23 cellular contexts compared by ENCODE assay signal in genomic region chr2:12949406-12949805, GRCh38.
"Had no signal": no experiment of that assay in that cellular context is flagged by ENCODE, and none has a peak within 500 bp of the region (broad histone marks: within the 10 kb centered on the region; RNA-seq: fewer than 3 reads in every experiment).

No MANE protein-coding gene starts in this region.

- H3K27ac ChIP-seq: coronary artery, esophagus squamous epithelium, left lung, right atrium auricular region, tibial nerve, uterus had no signal

- H3K9me3 ChIP-seq: esophagus squamous epithelium, left lung, mucosa of descending colon, right atrium auricular region, tibial nerve, uterus had no signal

- DNase-seq: activated CD8-positive, alpha-beta memory T cell treated with anti-CD3 and anti-CD28 coated beads, Interleukin-2, amount 50 U/mL, for 48 hours; activated naive CD4-positive, alpha-beta T cell treated with anti-CD3 and anti-CD28 coated beads, Interleukin-2, amount 50 U/mL, for 16 hours; amygdala; central memory CD4-positive, alpha-beta T cell; esophagus squamous epithelium; hippocampal formation; kidney; left lung; mucosa of descending colon; naive thymus-derived CD8-positive, alpha-beta T cell; stimulated activated CD4-positive, alpha-beta T cell treated with anti-CD3 and anti-CD28 coated beads, Interleukin-2, amount 100 ng/mL, for 48 hours; substantia nigra; uterus had no signal

- H3K4me1 ChIP-seq: esophagus squamous epithelium, left lung, right atrium auricular region, tibial nerve, uterus had no signal

- H3K4me3 Mint-ChIP-seq: activated CD4-positive, alpha-beta memory T cell treated with anti-CD3 and anti-CD28 coated beads for 36 hours; activated CD4-positive, alpha-beta T cell treated with anti-CD3 and anti-CD28 coated beads for 36 hours; brain; stimulated activated memory B cell treated with anti-CD40 and anti-IgM and Interleukin-4, amounts not matched to agents 10 μg/mL and 1 μg/mL and 100 μg/mL, for 72 hours; T-helper 1 cell treated with Interleukin-12 subunit alpha and Interleukin-12 subunit beta and Interleukin-4 antibody, amounts not matched to agents 30 μg/mL and 1 μg/mL, for 36 hours had no signal

- H3K4me3 ChIP-seq: coronary artery, esophagus squamous epithelium, left lung, mucosa of descending colon, right atrium auricular region, tibial nerve, uterus had no signal

- H3K36me3 Mint-ChIP-seq: activated CD4-positive, alpha-beta memory T cell treated with anti-CD3 and anti-CD28 coated beads for 36 hours; brain; naive thymus-derived CD8-positive, alpha-beta T cell; stimulated activated memory B cell treated with anti-CD40 and anti-IgM and Interleukin-4, amounts not matched to agents 10 μg/mL and 1 μg/mL and 100 μg/mL, for 72 hours had no signal

- H3K27me3 ChIP-seq: right atrium auricular region, tibial nerve, uterus had no signal

- H3K9me3 Mint-ChIP-seq: activated CD4-positive, alpha-beta memory T cell treated with anti-CD3 and anti-CD28 coated beads for 36 hours; activated T-helper 2 cell treated with anti-CD3 and anti-CD28 coated beads, Interferon-gamma antibody, Interleukin-2, Interleukin-4, amounts not matched to agents 10 μg/mL and 5 μg/mL and 100 μg/mL, durations not matched to agents 14 hours and 24 hours and 36 hours; brain; naive thymus-derived CD8-positive, alpha-beta T cell; stimulated activated memory B cell treated with anti-CD40 and anti-IgM and Interleukin-4, amounts not matched to agents 10 μg/mL and 1 μg/mL and 100 μg/mL, for 72 hours; T-helper 1 cell treated with Interleukin-12 subunit alpha and Interleukin-12 subunit beta and Interleukin-4 antibody, amounts not matched to agents 30 μg/mL and 1 μg/mL, for 36 hours had no signal

- H3K27ac Mint-ChIP-seq: activated CD4-positive, alpha-beta memory T cell treated with anti-CD3 and anti-CD28 coated beads for 36 hours; activated T-helper 2 cell treated with anti-CD3 and anti-CD28 coated beads, Interferon-gamma antibody, Interleukin-2, Interleukin-4, amounts not matched to agents 10 μg/mL and 5 μg/mL and 100 μg/mL, durations not matched to agents 14 hours and 24 hours and 36 hours; progenitor cell of endocrine pancreas; stimulated activated memory B cell treated with anti-CD40 and anti-IgM and Interleukin-4, amounts not matched to agents 10 μg/mL and 1 μg/mL and 100 μg/mL, for 72 hours; T-helper 1 cell treated with Interleukin-12 subunit alpha and Interleukin-12 subunit beta and Interleukin-4 antibody, amounts not matched to agents 30 μg/mL and 1 μg/mL, for 36 hours had no signal

- H3K36me3 ChIP-seq: esophagus squamous epithelium, left lung, right atrium auricular region, tibial nerve, uterus had no signal

- ATAC-seq: left lung; naive thymus-derived CD8-positive, alpha-beta T cell had no signal

- H3K27me3 Mint-ChIP-seq: brain, progenitor cell of endocrine pancreas had no signal
